In genomic region chr22:40635940-40636379, GRCh38 we compare ENCODE assay signal across 1 cellular context.
TF ChIP-seq lines count a peak whose summit lies in the region.

No MANE protein-coding gene starts in this region.

TF ChIP-seq in neural cell, 6 proteins besides CTCF, POLR2A, EP300 and RAD21 (continued from another document):
- TF ChIP-seq REST (IDR thresholded peaks at IDR 0.05; ENCODE audit: borderline replicate concordance) (no peak), MXI1 (conservative IDR thresholded peaks at IDR 0.05; ENCODE audit: poor library complexity, severe bottlenecking) (no peak), POLR2AphosphoS5 (IDR thresholded peaks at IDR 0.05) (no peak)
